Comparison of ENCODE assay signal across 1 cellular context in genomic region chr2:29616569-29616968, GRCh38.
TF ChIP-seq lines count a peak whose summit lies in the region.

No MANE protein-coding gene starts in this region.

TF ChIP-seq in GM23338, 12 proteins besides CTCF, POLR2A, EP300 and RAD21 (continued from another document):
- TF ChIP-seq ZNF462 (CRISPR knock-in tag; IDR thresholded peaks at IDR 0.05) = no peak
